ENCODE assay signal across 8 cellular contexts in the genomic region with DNA sequence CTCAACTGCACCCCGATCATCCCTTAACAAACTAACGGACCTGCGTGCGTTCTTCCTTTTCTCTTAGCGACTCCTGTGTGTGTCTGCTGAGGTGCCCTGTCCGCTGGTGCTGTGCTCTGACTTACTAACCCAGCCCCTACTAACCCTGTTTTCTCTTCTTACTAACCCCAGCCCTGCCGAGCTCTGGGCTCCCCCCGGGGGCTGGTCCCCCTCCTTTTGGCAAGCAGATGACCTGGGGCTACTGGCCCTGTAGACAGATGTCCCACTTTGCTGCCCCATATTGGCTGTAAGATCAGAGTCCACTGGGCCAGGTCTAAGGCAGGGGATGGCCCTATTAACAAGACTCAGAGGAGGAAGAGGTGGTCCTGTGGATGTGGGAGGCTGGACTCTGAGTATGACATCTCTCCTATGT. TPM values are rescaled to one million over a fixed set of nuclear protein-coding genes. Genes with fewer than 3 reads are reported as not detected.
DNase-seq lines count a peak whose midpoint lies in the region; ATAC-seq, FAIRE-seq and TF ChIP-seq lines count a peak whose summit lies in the region.

No MANE protein-coding gene starts in this region.

- no peaks in the 10 kb centered on the region for H3K9me2 ChIP-seq in MM.1S (replicated peaks; ENCODE audit: insufficient read depth, low read length)

- CTCF ChIA-PET in A549 (lab: Yijun Ruan, JAX) = interaction anchor here (1.2 to 2.8 kb wide), 4 partner anchors 8 to 1133 kb away, joined by 3 to 12 read pairs (median 4); no protein-coding TSS in a partner anchor

- no peak for FAIRE-seq in A549 (lab: Jason Lieb, UNC)

- no peaks in the 10 kb centered on the region for H3K27me3 ChIP-seq in MM.1S (replicated peaks; ENCODE audit: insufficient read depth, low read length)

- H3K27ac Mint-ChIP-seq in nephron = peak overlapping the region; percentile 99 to 100 (median 99)

- peaks cover 32% of the 10 kb centered on the region for H3F3A ChIP-seq in MM.1S (ENCODE audit: insufficient read depth, low read length)

- H3K4me2 ChIP-seq in A549 (peak overlapping the region; percentile 96), MM.1S (ENCODE audit: low read depth, low read length) (peak overlapping the region; percentile 99)

- POLR2A ChIA-PET in A549 (lab: Yijun Ruan, JAX) = interaction anchor here (1.1 to 1.9 kb wide), 3 partner anchors 73 to 1130 kb away, joined by 3 to 6 read pairs (median 6); a partner anchor contains a TSS

- no peak for TF ChIP-seq CTCF in A549 (IDR thresholded peaks at IDR 0.05)
- TF ChIP-seq CTCF in MM.1S (IDR thresholded peaks at IDR 0.05; ENCODE audit: low read length) = no peak
- TF ChIP-seq CTCF in nephron (IDR thresholded peaks at IDR 0.05; ENCODE audit: unreplicated experiment in 3 of 3) = no peak

- H3K9me3 Mint-ChIP-seq in nephron = no peaks in the 10 kb centered on the region

- H3K27ac ChIP-seq in A549 (peak overlapping the region; percentile 98 to 99), MM.1S (ENCODE audit: low read length) (peak overlapping the region; percentile 98), cingulate gyrus (ENCODE audit: low read depth, low read length) (peak overlapping the region; percentile 94)

- TF ChIP-seq POLR2A in A549 (IDR thresholded peaks at IDR 0.05; ENCODE audit: low read length) = no peak

- no peak for TF ChIP-seq RAD21 in A549 (conservative IDR thresholded peaks at IDR 0.05 in 1 of 2, IDR thresholded peaks at IDR 0.05 in 1 of 2)

- no peaks in the 10 kb centered on the region for H3K27me3 Mint-ChIP-seq in nephron (ENCODE audit: low read depth)

- peaks cover 18% of the 10 kb centered on the region for H3K4me1 ChIP-seq in A549
- H3K4me1 ChIP-seq in MM.1S (ENCODE audit: low read length) = peaks cover 32% of the 10 kb centered on the region

- peak overlapping the region; percentile 50 for H2AFZ ChIP-seq in MM.1S (ENCODE audit: low read length)

- H3K79me2 ChIP-seq in MM.1S (ENCODE audit: low read length) = peaks cover 33% of the 10 kb centered on the region

- ATAC-seq in A549 = no peak
- peak; percentile 17 for ATAC-seq in GM21360 (IDR thresholded peaks at IDR 0.05; ENCODE audit: unreplicated experiment)

- no peaks in the 10 kb centered on the region for H4K20me1 ChIP-seq in MM.1S (ENCODE audit: insufficient read depth, low read length)

- H3K4me1 Mint-ChIP-seq in nephron = peaks cover 45% of the 10 kb centered on the region

- H3K4me3 ChIP-seq in A549 (0 out of 3 replicates have a peak overlapping the region, but pooled peaks have one; percentile 92), MM.1S (ENCODE audit: low read length) (peak overlapping the region; percentile 87)

- H3K36me3 ChIP-seq in MM.1S (replicated peaks; ENCODE audit: insufficient read depth, low read length) = no peaks in the 10 kb centered on the region

- peaks cover 3% of the 10 kb centered on the region for H3K36me3 Mint-ChIP-seq in nephron (ENCODE audit: low read depth)

- H3K9me3 ChIP-seq in A549 (no peaks in the 10 kb centered on the region), MM.1S (replicated peaks; ENCODE audit: insufficient read depth, low read length) (no peaks in the 10 kb centered on the region)

- peak overlapping the region; percentile 96 for H3K9ac ChIP-seq in MM.1S (ENCODE audit: low read length)

- 95% methylated on average over 8 of the region's 8 CpGs for WGBS in A549 (ENCODE audit: missing lambda C conversion rate)

- no peak for DNase-seq in A549 (ENCODE audit: low read depth in 1 of 2, low spot score in 1 of 2)
- no peak for DNase-seq in MM.1S
- no peak for DNase-seq in T-helper 9 cell
- DNase-seq in NCI-H1417 (lab: John Stamatoyannopoulos, UW) = no peak
- DNase-seq in LoVo (ENCODE audit: low spot score) = no peak

- TF ChIP-seq EP300 in A549 (IDR thresholded peaks at IDR 0.05) = no peak

- peak overlapping the region; percentile 92 to 97 (median 96) for H3K4me3 Mint-ChIP-seq in nephron

TF ChIP-seq in A549, 52 proteins besides CTCF, POLR2A, EP300 and RAD21:
- TF ChIP-seq CHD4 (IDR thresholded peaks at IDR 0.05; ENCODE audit: borderline replicate concordance) (no peak), ZNF302 (CRISPR knock-in tag; IDR thresholded peaks at IDR 0.05) (no peak), GATA3 (IDR thresholded peaks at IDR 0.05; ENCODE audit: borderline replicate concordance) (no peak), NPAS2 (CRISPR knock-in tag; IDR thresholded peaks at IDR 0.05; ENCODE audit: borderline replicate concordance) (no peak), RNF2 (IDR thresholded peaks at IDR 0.05; ENCODE audit: borderline replicate concordance, low read depth) (no peak), CHD2 (IDR thresholded peaks at IDR 0.05; ENCODE audit: low read length, partially characterized antibody) (no peak)
- TF ChIP-seq, protein P1, sequence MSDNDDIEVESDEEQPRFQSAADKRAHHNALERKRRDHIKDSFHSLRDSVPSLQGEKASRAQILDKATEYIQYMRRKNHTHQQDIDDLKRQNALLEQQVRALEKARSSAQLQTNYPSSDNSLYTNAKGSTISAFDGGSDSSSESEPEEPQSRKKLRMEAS (IDR thresholded peaks at IDR 0.05) = no peak
- TF ChIP-seq, protein P2, sequence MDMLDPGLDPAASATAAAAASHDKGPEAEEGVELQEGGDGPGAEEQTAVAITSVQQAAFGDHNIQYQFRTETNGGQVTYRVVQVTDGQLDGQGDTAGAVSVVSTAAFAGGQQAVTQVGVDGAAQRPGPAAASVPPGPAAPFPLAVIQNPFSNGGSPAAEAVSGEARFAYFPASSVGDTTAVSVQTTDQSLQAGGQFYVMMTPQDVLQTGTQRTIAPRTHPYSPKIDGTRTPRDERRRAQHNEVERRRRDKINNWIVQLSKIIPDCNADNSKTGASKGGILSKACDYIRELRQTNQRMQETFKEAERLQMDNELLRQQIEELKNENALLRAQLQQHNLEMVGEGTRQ (IDR thresholded peaks at IDR 0.05) = no peak

RNA-seq across cellular contexts. Expression of a gene that starts 14.7 kb away (rescaled TPM):
- polyA plus RNA-seq in A549 (2011; rRNA removed) (2.2 and 3.1 TPM in 2 replicates), A549 (2017; fragmentation: RNase III; extraction: RNeasy Plus Mini Kit Qiagen cat#74134 plus additional on column Dnase treatment) (1.1 to 2.2 TPM (median 1.5 TPM) in 3 replicates)
- 0.36 and 0.48 TPM in 2 replicates for polyA plus RNA-seq in A549 (2012; cell fraction: cytosol; rRNA removed)
- polyA plus RNA-seq in A549 (2012; cell fraction: nucleus; rRNA removed) = 2.7 and 4.2 TPM in 2 replicates
- polyA minus RNA-seq in A549 (2011; rRNA and poly(A)+ RNA removed) = 3.3 and 5.2 TPM in 2 replicates

RNA-seq across cellular contexts. Expression of a gene that starts 50.3 kb away (rescaled TPM):
- polyA plus RNA-seq in A549 (2011; rRNA removed) = not detected in 2 replicates
- not detected in 2 replicates for polyA plus RNA-seq in A549 (2012; cell fraction: cytosol; rRNA removed)
- not detected in 2 replicates for polyA plus RNA-seq in A549 (2012; cell fraction: nucleus; rRNA removed)
- not detected in 3 replicates for polyA plus RNA-seq in A549 (2017; fragmentation: RNase III; extraction: RNeasy Plus Mini Kit Qiagen cat#74134 plus additional on column Dnase treatment)
- not detected in 2 replicates for polyA minus RNA-seq in A549 (2011; rRNA and poly(A)+ RNA removed)

RNA-seq across cellular contexts. Expression of a gene that starts 54.2 kb away (rescaled TPM):
- polyA plus RNA-seq in A549 (2011; rRNA removed) = not detected in 2 replicates
- not detected in 2 replicates for polyA plus RNA-seq in A549 (2012; cell fraction: cytosol; rRNA removed)
- not detected in 2 replicates for polyA plus RNA-seq in A549 (2012; cell fraction: nucleus; rRNA removed)
- polyA plus RNA-seq in A549 (2017; fragmentation: RNase III; extraction: RNeasy Plus Mini Kit Qiagen cat#74134 plus additional on column Dnase treatment) = not detected in 3 replicates
- not detected in 2 replicates for polyA minus RNA-seq in A549 (2011; rRNA and poly(A)+ RNA removed)
